In genomic region chr20:50788045-50788867, GRCh38 we compare ENCODE assay signal across 1 cellular context.
TF ChIP-seq lines count a peak whose summit lies in the region.

No MANE protein-coding gene starts in this region.

TF ChIP-seq in K562, 482 proteins besides CTCF, POLR2A, EP300 and RAD21 (continued from another document and continues in another):
- TF ChIP-seq CHD7 (IDR thresholded peaks at IDR 0.05; ENCODE audit: low read depth, low read length) = peak; percentile 90
- TF ChIP-seq CEBPG (CRISPR knock-in tag; IDR thresholded peaks at IDR 0.05) = no peak
- TF ChIP-seq CEBPG (tag; conservative IDR thresholded peaks at IDR 0.05 in 1 of 2, IDR thresholded peaks at IDR 0.05 in 1 of 2) = peak; percentile 65 to 69
- TF ChIP-seq CEBPB (tag; IDR thresholded peaks at IDR 0.05) = peak; percentile 93
- TF ChIP-seq POLR2G (IDR thresholded peaks at IDR 0.05; ENCODE audit: low read depth, low read length) = no peak
- no peak for TF ChIP-seq NR4A1 (CRISPR knock-in tag; IDR thresholded peaks at IDR 0.05)
- no peak for TF ChIP-seq NR4A1 (tag; IDR thresholded peaks at IDR 0.05)
- peak; percentile 84 for TF ChIP-seq DEAF1 (CRISPR knock-in tag; IDR thresholded peaks at IDR 0.05)
- no peak for TF ChIP-seq MCM2 (IDR thresholded peaks at IDR 0.05; ENCODE audit: low read depth)
- peak; percentile 61 for TF ChIP-seq BRD9 (IDR thresholded peaks at IDR 0.05; ENCODE audit: low read depth, partially characterized antibody)
- peak in 1 of 3 experiments; percentile 83; a peak in 2 of 6 replicates for TF ChIP-seq ZBTB11 (CRISPR knock-in tag; IDR thresholded peaks at IDR 0.05)
- TF ChIP-seq ARID2 (IDR thresholded peaks at IDR 0.05) = peak; percentile 68
- peak; percentile 80 for TF ChIP-seq GATA2 (CRISPR knock-in tag; IDR thresholded peaks at IDR 0.05)
- peak; percentile 39; the same call in 1 of the 2 replicates for TF ChIP-seq ZBTB40 (IDR thresholded peaks at IDR 0.05)
- no peak for TF ChIP-seq ZBTB40 (CRISPR knock-in tag; IDR thresholded peaks at IDR 0.05)
- TF ChIP-seq NFIC (IDR thresholded peaks at IDR 0.05) = peak; percentile 17; the same call in 1 of the 2 replicates
- peak; percentile 53; the same call in 1 of the 2 replicates for TF ChIP-seq ZNF766 (CRISPR knock-in tag; conservative IDR thresholded peaks at IDR 0.05)
- 0 out of 2 replicates have a peak, but pooled peaks have one; percentile 25 for TF ChIP-seq KLF16 (IDR thresholded peaks at IDR 0.05)
- 0 out of 2 replicates have a peak, but pooled peaks have one; percentile 20 for TF ChIP-seq FOXM1 (IDR thresholded peaks at IDR 0.05; ENCODE audit: low read depth)
- TF ChIP-seq FOXM1 (CRISPR knock-in tag; IDR thresholded peaks at IDR 0.05; ENCODE audit: low read depth) = no peak
- no peak for TF ChIP-seq ZNF121 (CRISPR knock-in tag; conservative IDR thresholded peaks at IDR 0.05)
- no peak for TF ChIP-seq SRSF7 (optimal IDR thresholded peaks at IDR 0.05; ENCODE audit: low read depth, low read length)
- no peak for TF ChIP-seq IFI16 (CRISPR knock-in tag; IDR thresholded peaks at IDR 0.05)
- no peak for TF ChIP-seq ZNF282 (CRISPR knock-in tag; IDR thresholded peaks at IDR 0.05)
- peak; percentile 37; the same call in 1 of the 2 replicates for TF ChIP-seq MAFK (IDR thresholded peaks at IDR 0.05; ENCODE audit: low read length)
- TF ChIP-seq SIX5 (IDR thresholded peaks at IDR 0.05; ENCODE audit: borderline replicate concordance in 1 of 2, insufficient read depth in 1 of 2, low read depth in 1 of 2, low read length in 2 of 2) = no peak
- peak; percentile 24; the same call in 1 of the 2 replicates for TF ChIP-seq JUND (IDR thresholded peaks at IDR 0.05; ENCODE audit: borderline replicate concordance, low read depth, low read length)
- TF ChIP-seq JUND (tag; IDR thresholded peaks at IDR 0.05; ENCODE audit: borderline replicate concordance, low read depth, low read length) = no peak; the same call in 2 of the 3 replicates
- no peak for TF ChIP-seq ESRRB (CRISPR knock-in tag; IDR thresholded peaks at IDR 0.05; ENCODE audit: borderline replicate concordance)
- TF ChIP-seq CREM (IDR thresholded peaks at IDR 0.05; ENCODE audit: low read depth) = 0 out of 2 replicates have a peak, but pooled peaks have one; percentile 15
- 0 out of 2 replicates have a peak, but pooled peaks have one; percentile 17 for TF ChIP-seq FOSL1 (tag; conservative IDR thresholded peaks at IDR 0.05)
- TF ChIP-seq TRIM24 (IDR thresholded peaks at IDR 0.05) = peak in 1 of 2 experiments; percentile 29; a peak in 1 of 4 replicates
- peak; percentile 64; the same call in 1 of the 2 replicates for TF ChIP-seq ZSCAN29 (IDR thresholded peaks at IDR 0.05)
- TF ChIP-seq NCOR1 (IDR thresholded peaks at IDR 0.05) = no peak
- 0 out of 4 replicates have a peak, but pooled peaks of 1 of the 2 experiments have one; percentile 13 for TF ChIP-seq FOXK2 (conservative IDR thresholded peaks at IDR 0.05 in 1 of 2, IDR thresholded peaks at IDR 0.05 in 1 of 2; ENCODE audit: low read depth in 2 of 2)
